ENCODE assay signal across 8 cellular contexts in genomic region chr10:69451209-69451783, GRCh38. TPM values are rescaled to one million over a fixed set of nuclear protein-coding genes. Genes with fewer than 3 reads are reported as not detected.
DNase-seq lines count a peak whose midpoint lies in the region; ATAC-seq, FAIRE-seq and TF ChIP-seq lines count a peak whose summit lies in the region.

Gene TSPAN15, plus strand, starts transcription at chr10:69451465. Its CDS starts 130 bp downstream, at chr10:69451595.

- peak within 1 kb of the TSS; percentile 29 to 86 for H3K27ac ChIP-seq in kidney (ENCODE audit: low read depth in 2 of 2, low read length in 2 of 2)

- peak within 1 kb of the TSS; percentile 41 to 63 for H3K4me3 ChIP-seq in kidney (ENCODE audit: low read length in 2 of 2)

- no peak for FAIRE-seq in kidney (lab: Jason Lieb, UNC)

- DNase-seq in GM13977 (ENCODE audit: low spot score) (peak; percentile 90), NCI-H2196 (lab: John Stamatoyannopoulos, UW; ENCODE audit: unreplicated experiment) (peak; percentile 81), cerebellar cortex (ENCODE audit: low spot score) (peak; percentile 92), kidney (peak; percentile 96), NK-92 (lab: John Stamatoyannopoulos, UW; ENCODE audit: unreplicated experiment) (no peak)
- DNase-seq in activated CD4-positive, alpha-beta T cell treated with anti-CD3 and anti-CD28 coated beads for 1 hour, result peak; percentile 67
- peak; percentile 79 for DNase-seq in stimulated activated CD4-positive, alpha-beta T cell treated with anti-CD3 and anti-CD28 coated beads, Interleukin-12 subunit alpha, Interleukin-12 subunit beta, amount 100 ng/mL, for 4 hours

- H3K9me3 ChIP-seq in kidney (ENCODE audit: control insufficient read depth in 1 of 2, low read length in 2 of 2), result no peaks in the 10 kb centered on the region

- H3K36me3 ChIP-seq in kidney (ENCODE audit: control insufficient read depth in 1 of 2, insufficient read depth in 2 of 2, low read length in 2 of 2), result no peaks in the 10 kb centered on the region

- intact Hi-C loops in kidney (cut with DNase I), result no loop called here

- in situ Hi-C loops in GM13977 (cut with MboI; ENCODE audit: low pct_unique_long_range_greater_than_20kb, low sequenced_read_pairs, unreplicated experiment), result no loop called here

- ATAC-seq in HG02981 (IDR thresholded peaks at IDR 0.05; ENCODE audit: unreplicated experiment), result peak; percentile 76

- TF ChIP-seq CTCF in GM13977 (IDR thresholded peaks at IDR 0.05; ENCODE audit: extremely low read depth, insufficient read depth, missing control alignments) (no peak), kidney (IDR thresholded peaks at IDR 0.05; ENCODE audit: borderline replicate concordance, extremely low read depth, insufficient read depth) (no peak)

- H3K9ac ChIP-seq in kidney (ENCODE audit: low read length in 2 of 2), result peak within 1 kb of the TSS; percentile 46 to 67

- H3K4me1 ChIP-seq in kidney (ENCODE audit: control insufficient read depth in 1 of 2, insufficient read depth in 1 of 2, low read depth in 1 of 2, low read length in 2 of 2), result peaks cover 8 to 9% of the 10 kb centered on the region in 2 donors

RNA-seq across cellular contexts. Expression of gene TSPAN15, which starts in this region (rescaled TPM):
- total RNA-seq in kidney, result 65.4 TPM
- 28.2 TPM for polyA plus RNA-seq in kidney (ENCODE audit: insufficient read depth, low read depth, low replicate concordance)
